17 cellular contexts compared by ENCODE assay signal in genomic region chr20:50555687-50556086, GRCh38.
"Had no signal": no experiment of that assay in that cellular context is flagged by ENCODE, and none has a peak within 500 bp of the region (broad histone marks: within the 10 kb centered on the region; RNA-seq: fewer than 3 reads in every experiment).

No MANE protein-coding gene starts in this region.

- DNase-seq: activated CD4-positive, alpha-beta T cell treated with anti-CD3 and anti-CD28 coated beads, Interleukin-2, amount 10 ng/mL, durations not matched to agents 24 days and 14 days; activated CD4-positive, CD25-positive, alpha-beta regulatory T cell; activated naive CD8-positive, alpha-beta T cell treated with anti-CD3 and anti-CD28 coated beads, Interleukin-2, amount 10 ng/mL, durations not matched to agents 7 days and 5 days; anterior cingulate cortex; central memory CD4-positive, alpha-beta T cell; foreskin melanocyte; nephron progenitor cell; nucleus accumbens; sigmoid colon; T-helper 1 cell; upper lobe of left lung had no signal

- H3K27me3 Mint-ChIP-seq: activated CD4-positive, alpha-beta T cell treated with anti-CD3 and anti-CD28 coated beads, Interleukin-2, amount 10 ng/mL, durations not matched to agents 24 days and 14 days; activated naive CD8-positive, alpha-beta T cell treated with anti-CD3 and anti-CD28 coated beads, Interleukin-2, amount 10 ng/mL, durations not matched to agents 7 days and 5 days; brain had no signal

- H3K27ac Mint-ChIP-seq: activated naive CD8-positive, alpha-beta T cell treated with anti-CD3 and anti-CD28 coated beads, Interleukin-2, amount 10 ng/mL, durations not matched to agents 7 days and 5 days; activated T-helper 2 cell treated with anti-CD3 and anti-CD28 coated beads, Interferon-gamma antibody, Interleukin-2, Interleukin-4, amounts not matched to agents 10 μg/mL and 5 μg/mL and 100 μg/mL, durations not matched to agents 14 hours and 24 hours and 36 hours; brain; nephron progenitor cell; stimulated activated effector memory CD8-positive, alpha-beta T cell treated with anti-CD3 and anti-CD28 coated beads, Interleukin-12 subunit alpha, Interleukin-12 subunit beta, amount 100 ng/mL, for 72 hours had no signal

- H3K9me3 Mint-ChIP-seq: activated CD4-positive, alpha-beta T cell treated with anti-CD3 and anti-CD28 coated beads, Interleukin-2, amount 10 ng/mL, durations not matched to agents 24 days and 14 days; activated naive CD8-positive, alpha-beta T cell treated with anti-CD3 and anti-CD28 coated beads, Interleukin-2, amount 10 ng/mL, durations not matched to agents 7 days and 5 days; activated T-helper 2 cell treated with anti-CD3 and anti-CD28 coated beads, Interferon-gamma antibody, Interleukin-2, Interleukin-4, amounts not matched to agents 10 μg/mL and 5 μg/mL and 100 μg/mL, durations not matched to agents 14 hours and 24 hours and 36 hours; stimulated activated effector memory CD8-positive, alpha-beta T cell treated with anti-CD3 and anti-CD28 coated beads, Interleukin-12 subunit alpha, Interleukin-12 subunit beta, amount 100 ng/mL, for 72 hours had no signal

- FAIRE-seq: keratinocyte had no signal

- H3K9me3 ChIP-seq: sigmoid colon, thoracic aorta, upper lobe of left lung had no signal

- H3K27ac ChIP-seq: coronary artery, sigmoid colon, thoracic aorta, upper lobe of left lung had no signal

- H3K36me3 ChIP-seq: sigmoid colon, thoracic aorta had no signal

- H3K27me3 ChIP-seq: sigmoid colon, upper lobe of left lung had no signal

- H3K4me3 ChIP-seq: coronary artery, sigmoid colon, thoracic aorta, upper lobe of left lung had no signal

- H3K4me3 Mint-ChIP-seq: activated CD4-positive, alpha-beta T cell treated with anti-CD3 and anti-CD28 coated beads, Interleukin-2, amount 10 ng/mL, durations not matched to agents 24 days and 14 days; activated naive CD8-positive, alpha-beta T cell treated with anti-CD3 and anti-CD28 coated beads, Interleukin-2, amount 10 ng/mL, durations not matched to agents 7 days and 5 days; brain; nephron progenitor cell; stimulated activated effector memory CD8-positive, alpha-beta T cell treated with anti-CD3 and anti-CD28 coated beads, Interleukin-12 subunit alpha, Interleukin-12 subunit beta, amount 100 ng/mL, for 72 hours had no signal
